In genomic region chr17:26809033-26809432, GRCh38 we compare ENCODE assay signal across 24 cellular contexts.
DNase-seq lines count a peak whose midpoint lies in the region; TF ChIP-seq lines count a peak whose summit lies in the region.
"Had no signal": no experiment of that assay in that cellular context is flagged by ENCODE, and none has a peak within 500 bp of the region (broad histone marks: within the 10 kb centered on the region; RNA-seq: fewer than 3 reads in every experiment).

No MANE protein-coding gene starts in this region.

- H3K9me3 ChIP-seq in iPS-20b (ENCODE audit: insufficient read depth, low read depth, low read length) (peaks cover 82% of the 10 kb centered on the region), Caco-2 (peaks cover 34% of the 10 kb centered on the region)
- H3K9me3 ChIP-seq: BE2C had no signal

- no TSS peak for BruUV-seq in Caco-2 (replicated peaks; lab: Mats Ljungman, UMichigan)

- intact Hi-C loops in Caco-2 (cut with micrococcal nuclease; ENCODE audit: unreplicated experiment): no loop called here

- H3K4me3 ChIP-seq in AG04449 (ENCODE audit: low read depth, low read length) (no peak overlapping the region), astrocyte of the cerebellum (ENCODE audit: low read depth, low read length) (no peak overlapping the region), epithelial cell of proximal tubule (ENCODE audit: low read depth, low read length) (no peak overlapping the region), iPS-20b (ENCODE audit: low read length) (0 out of 2 replicates have a peak overlapping the region, but pooled peaks have one; percentile 17), Caco-2 (ENCODE audit: low read depth, low read length) (no peak overlapping the region)
- H3K4me3 ChIP-seq: dorsolateral prefrontal cortex, smooth muscle cell, upper lobe of left lung had no signal

- POLR2A ChIA-PET in AG04449 (lab: Yijun Ruan, JAX): no interaction called here
- POLR2A ChIA-PET in Caco-2 (lab: Charles Lee): no interaction called here

- H3K9me3 Mint-ChIP-seq in Caco-2 (ENCODE audit: unreplicated experiment): no peaks in the 10 kb centered on the region

- H3K4me1 Mint-ChIP-seq in Caco-2 (ENCODE audit: low read depth, unreplicated experiment): no peaks in the 10 kb centered on the region
- H3K4me1 Mint-ChIP-seq: naive thymus-derived CD4-positive, alpha-beta T cell; T-helper 17 cell had no signal

- no peak for TF ChIP-seq CTCF in AG04449 (IDR thresholded peaks at IDR 0.05; ENCODE audit: insufficient read depth, low read length, missing control alignments)
- TF ChIP-seq CTCF in astrocyte of the cerebellum (IDR thresholded peaks at IDR 0.05; ENCODE audit: low read depth, low read length, missing control alignments): no peak
- no peak for TF ChIP-seq CTCF in epithelial cell of proximal tubule (conservative IDR thresholded peaks at IDR 0.05; ENCODE audit: low read depth, low read length)
- TF ChIP-seq CTCF in Caco-2 (IDR thresholded peaks at IDR 0.05; ENCODE audit: insufficient read depth in 1 of 2, low read depth in 1 of 2, low read length in 1 of 2, severe bottlenecking in 1 of 2, unreplicated experiment in 1 of 2): no peak

- H3K27ac ChIP-seq in iPS-20b (ENCODE audit: low read length): no peak overlapping the region
- H3K27ac ChIP-seq: dorsolateral prefrontal cortex, upper lobe of left lung had no signal

- in situ Hi-C loops in astrocyte of the cerebellum (cut with HindIII; ENCODE audit: low sequenced_read_pairs): no loop called here

- no peak overlapping the region for H3K27ac Mint-ChIP-seq in Caco-2 (ENCODE audit: unreplicated experiment)
- H3K27ac Mint-ChIP-seq: naive thymus-derived CD4-positive, alpha-beta T cell; T-helper 17 cell had no signal

- H3K36me3 ChIP-seq in iPS-20b (ENCODE audit: insufficient read depth, low read depth, low read length) (no peaks in the 10 kb centered on the region), Caco-2 (ENCODE audit: control insufficient read depth, insufficient read depth, low read length) (no peaks in the 10 kb centered on the region)
- H3K36me3 ChIP-seq: BE2C, upper lobe of left lung had no signal

- H3K27me3 Mint-ChIP-seq in Caco-2 (ENCODE audit: insufficient read depth, unreplicated experiment): no peaks in the 10 kb centered on the region
- H3K27me3 Mint-ChIP-seq: naive thymus-derived CD4-positive, alpha-beta T cell; T-helper 17 cell had no signal

- no peaks in the 10 kb centered on the region for H3K27me3 ChIP-seq in iPS-20b (ENCODE audit: insufficient read depth, low read length)
- H3K27me3 ChIP-seq in Caco-2 (replicated peaks; ENCODE audit: control insufficient read depth, insufficient read depth, low read length): no peaks in the 10 kb centered on the region
- H3K27me3 ChIP-seq: BE2C, dorsolateral prefrontal cortex, upper lobe of left lung had no signal

- no peak overlapping the region for H3K4me3 Mint-ChIP-seq in Caco-2 (ENCODE audit: unreplicated experiment)
- H3K4me3 Mint-ChIP-seq: naive thymus-derived CD4-positive, alpha-beta T cell; T-helper 17 cell had no signal

- H3K4me1 ChIP-seq in iPS-20b (ENCODE audit: insufficient read depth, low read length): no peaks in the 10 kb centered on the region
- H3K4me1 ChIP-seq in Caco-2: no peaks in the 10 kb centered on the region
- H3K4me1 ChIP-seq: BE2C, upper lobe of left lung had no signal

- DNase-seq in AG04449 (ENCODE audit: low read depth, low spot score) (peak; percentile 0), astrocyte of the cerebellum (ENCODE audit: low read depth) (peak; percentile 12), epithelial cell of proximal tubule (ENCODE audit: low read depth) (peak; percentile 7), C1 segment of cervical spinal cord (lab: John Stamatoyannopoulos, UW) (no peak), NCI-H1105 (lab: John Stamatoyannopoulos, UW) (no peak), Caco-2 (no peak)
- no peak for DNase-seq in activated effector memory CD4-positive, alpha-beta T cell treated with Interleukin-2 at 50 U/mL for 16 hours
- DNase-seq: activated gamma-delta T cell treated with Interleukin-2 at 50 U/mL for 16 hours; activated T-cell treated with anti-CD3 and anti-CD28 coated beads, Interleukin-2, amount 50 U/mL, for 1 hour; BE2C; DMS79 treated with DMSO at 0.1 percent for 48 hours; dorsolateral prefrontal cortex; left colon; naive thymus-derived CD4-positive, alpha-beta T cell; NCI-H1048; NCI-H2081; NCI-H774; retina; RPMI8226; stimulated activated CD4-positive, alpha-beta T cell treated with anti-CD3 and anti-CD28 coated beads, Interleukin-2, amount 100 ng/mL, for 24 hours; T-helper 17 cell; upper lobe of left lung had no signal

- H3K36me3 Mint-ChIP-seq in Caco-2 (ENCODE audit: insufficient read depth, unreplicated experiment): no peaks in the 10 kb centered on the region

- CTCF ChIA-PET in AG04449 (lab: Yijun Ruan, JAX) (no interaction called here), Caco-2 (lab: Charles Lee) (no interaction called here)

- H3K9ac ChIP-seq in iPS-20b (ENCODE audit: low read depth, low read length): no peak overlapping the region

Comparison
In these comparisons a context has a peak if more than half of its experiments do, and no peak if none do; other contexts are left out.
1. DNase-seq: peak in AG04449 (single experiment), astrocyte of the cerebellum (single experiment) and epithelial cell of proximal tubule (single experiment); none in C1 segment of cervical spinal cord (0 of 14), activated effector memory CD4-positive, alpha-beta T cell treated with Interleukin-2 at 50 U/mL for 16 hours (single experiment), NCI-H1105 (single experiment) and Caco-2 (0 of 2).